9 cellular contexts compared by ENCODE assay signal in the genomic region with DNA sequence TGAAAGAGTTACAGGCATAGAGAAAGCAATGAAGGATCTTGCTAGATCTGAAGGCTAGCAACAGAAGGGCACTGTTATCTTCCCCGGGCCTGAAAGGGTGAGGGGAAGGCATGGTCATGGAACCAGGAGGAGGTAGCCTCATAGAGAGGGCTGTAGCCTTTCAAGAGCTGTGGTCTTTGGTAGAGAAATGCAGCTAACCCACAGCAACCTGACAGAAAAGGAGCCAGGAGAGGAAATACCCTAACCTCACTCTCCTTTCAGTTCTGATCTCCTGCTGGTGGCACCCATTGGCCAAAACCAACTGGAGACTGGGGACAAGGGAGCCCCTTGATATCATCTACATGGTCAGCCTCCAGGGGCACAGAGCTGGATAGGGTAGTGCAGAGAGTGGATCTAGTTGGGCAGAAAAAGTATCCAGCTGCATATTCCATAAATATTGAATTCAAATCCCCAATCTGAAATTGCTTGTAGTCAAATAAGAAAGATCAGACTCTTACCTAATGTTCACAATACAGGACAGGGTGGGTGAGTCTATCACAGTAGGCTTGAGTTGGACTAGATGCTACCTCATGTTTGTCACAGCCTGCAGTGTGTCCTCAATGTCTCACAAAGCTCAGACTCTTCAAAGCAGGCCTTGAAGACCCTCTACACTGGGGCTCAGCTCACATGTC.
DNase-seq lines count a peak whose midpoint lies in the region; ATAC-seq and TF ChIP-seq lines count a peak whose summit lies in the region.
"Had no signal": no experiment of that assay in that cellular context is flagged by ENCODE, and none has a peak within 500 bp of the region (broad histone marks: within the 10 kb centered on the region; RNA-seq: fewer than 3 reads in every experiment).

No MANE protein-coding gene starts in this region.

- H3K4me3 ChIP-seq in lower lobe of right lung: no peak overlapping the region

- no peaks in the 10 kb centered on the region for H3K27me3 ChIP-seq in lower lobe of right lung (ENCODE audit: low read depth)

- DNase-seq in lower lobe of right lung (no peak), GM03348 (ENCODE audit: low spot score) (no peak), erythroblast (lab: John Stamatoyannopoulos, UW) (no peak), DMS114 treated with DMSO at 0.1 percent for 48 hours (lab: John Stamatoyannopoulos, UW; ENCODE audit: unreplicated experiment) (no peak), NCI-H1092 (lab: John Stamatoyannopoulos, UW) (no peak)
- DNase-seq: OCI-M1 had no signal

- intact Hi-C loops in lower lobe of right lung (cut with DNase I): no loop called here

- TF ChIP-seq POLR2A in erythroblast (IDR thresholded peaks at IDR 0.05; ENCODE audit: low read length): no peak

- H3K36me3 ChIP-seq in lower lobe of right lung: no peaks in the 10 kb centered on the region

- H3K27ac ChIP-seq in lower lobe of right lung: peak overlapping the region; percentile 8

- H3K4me1 ChIP-seq in lower lobe of right lung: peaks cover 33% of the 10 kb centered on the region

- no peak for TF ChIP-seq CTCF in lower lobe of right lung (IDR thresholded peaks at IDR 0.05)

- peak; percentile 69 for ATAC-seq in GM18519 (IDR thresholded peaks at IDR 0.05; ENCODE audit: low FRiP score, unreplicated experiment)
- peak; percentile 77 for ATAC-seq in GM21526 (IDR thresholded peaks at IDR 0.05; ENCODE audit: low FRiP score, unreplicated experiment)
- ATAC-seq in HG03520 (IDR thresholded peaks at IDR 0.05; ENCODE audit: unreplicated experiment): peak; percentile 74
- ATAC-seq in lower lobe of right lung: no peak

- H3K9me3 ChIP-seq in lower lobe of right lung: no peaks in the 10 kb centered on the region

Comparison
In these comparisons a context has a peak if more than half of its experiments do, and no peak if none do; other contexts are left out.
1. ATAC-seq: peak in GM18519 (single experiment), GM21526 (single experiment) and HG03520 (single experiment); none in lower lobe of right lung (0 of 2).